In genomic region chr2:86309966-86310365, GRCh38 we compare ENCODE assay signal across 1 cellular context.
TF ChIP-seq lines count a peak whose summit lies in the region.

No MANE protein-coding gene starts in this region.

TF ChIP-seq in HepG2, 621 proteins besides CTCF, POLR2A, EP300 and RAD21:
- no peak for TF ChIP-seq ZSCAN21 (CRISPR knock-in tag; IDR thresholded peaks at IDR 0.05; ENCODE audit: borderline replicate concordance)
- no peak for TF ChIP-seq RARA (CRISPR knock-in tag; IDR thresholded peaks at IDR 0.05)
- TF ChIP-seq, protein P1, sequence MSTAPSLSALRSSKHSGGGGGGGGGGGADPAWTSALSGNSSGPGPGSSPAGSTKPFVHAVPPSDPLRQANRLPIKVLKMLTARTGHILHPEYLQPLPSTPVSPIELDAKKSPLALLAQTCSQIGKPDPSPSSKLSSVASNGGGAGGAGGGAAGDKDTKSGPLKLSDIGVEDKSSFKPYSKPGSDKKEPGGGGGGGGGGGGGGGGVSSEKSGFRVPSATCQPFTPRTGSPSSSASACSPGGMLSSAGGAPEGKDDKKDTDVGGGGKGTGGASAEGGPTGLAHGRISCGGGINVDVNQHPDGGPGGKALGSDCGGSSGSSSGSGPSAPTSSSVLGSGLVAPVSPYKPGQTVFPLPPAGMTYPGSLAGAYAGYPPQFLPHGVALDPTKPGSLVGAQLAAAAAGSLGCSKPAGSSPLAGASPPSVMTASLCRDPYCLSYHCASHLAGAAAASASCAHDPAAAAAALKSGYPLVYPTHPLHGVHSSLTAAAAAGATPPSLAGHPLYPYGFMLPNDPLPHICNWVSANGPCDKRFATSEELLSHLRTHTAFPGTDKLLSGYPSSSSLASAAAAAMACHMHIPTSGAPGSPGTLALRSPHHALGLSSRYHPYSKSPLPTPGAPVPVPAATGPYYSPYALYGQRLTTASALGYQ (CRISPR knock-in tag; IDR thresholded peaks at IDR 0.05), result no peak
- no peak for TF ChIP-seq ZNF460 (CRISPR knock-in tag; IDR thresholded peaks at IDR 0.05; ENCODE audit: borderline replicate concordance)
- no peak for TF ChIP-seq E2F1 (CRISPR knock-in tag; IDR thresholded peaks at IDR 0.05)
- TF ChIP-seq AHR (CRISPR knock-in tag; IDR thresholded peaks at IDR 0.05), result no peak
- no peak for TF ChIP-seq ARNTL (CRISPR knock-in tag; IDR thresholded peaks at IDR 0.05)
- TF ChIP-seq, protein P2, sequence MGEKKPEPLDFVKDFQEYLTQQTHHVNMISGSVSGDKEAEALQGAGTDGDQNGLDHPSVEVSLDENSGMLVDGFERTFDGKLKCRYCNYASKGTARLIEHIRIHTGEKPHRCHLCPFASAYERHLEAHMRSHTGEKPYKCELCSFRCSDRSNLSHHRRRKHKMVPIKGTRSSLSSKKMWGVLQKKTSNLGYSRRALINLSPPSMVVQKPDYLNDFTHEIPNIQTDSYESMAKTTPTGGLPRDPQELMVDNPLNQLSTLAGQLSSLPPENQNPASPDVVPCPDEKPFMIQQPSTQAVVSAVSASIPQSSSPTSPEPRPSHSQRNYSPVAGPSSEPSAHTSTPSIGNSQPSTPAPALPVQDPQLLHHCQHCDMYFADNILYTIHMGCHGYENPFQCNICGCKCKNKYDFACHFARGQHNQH (CRISPR knock-in tag; IDR thresholded peaks at IDR 0.05), result no peak
- no peak for TF ChIP-seq KIAA2018 (CRISPR knock-in tag; IDR thresholded peaks at IDR 0.05; ENCODE audit: borderline replicate concordance)
- no peak for TF ChIP-seq SALL1 (CRISPR knock-in tag; IDR thresholded peaks at IDR 0.05)
- no peak for TF ChIP-seq GZF1 (CRISPR knock-in tag; IDR thresholded peaks at IDR 0.05)
